Comparison of ENCODE assay signal across 27 cellular contexts in genomic region chr7:70340236-70340635, GRCh38.
"Had no signal": no experiment of that assay in that cellular context is flagged by ENCODE, and none has a peak within 500 bp of the region (broad histone marks: within the 10 kb centered on the region; RNA-seq: fewer than 3 reads in every experiment).

No MANE protein-coding gene starts in this region.

- H3K4me1 ChIP-seq: stomach, suprapubic skin, testis, thyroid gland, tibial artery, tibial nerve, transverse colon, upper lobe of left lung, upper lobe of right lung, uterus, vagina had no signal

- H3K27me3 ChIP-seq: stomach, suprapubic skin, testis, thyroid gland, tibial artery, tibial nerve, transverse colon, upper lobe of left lung, upper lobe of right lung, uterus, vagina had no signal

- FAIRE-seq: urothelium cell line had no signal

- H3K36me3 ChIP-seq: stomach, suprapubic skin, thoracic aorta, thyroid gland, tibial artery, tibial nerve, transverse colon, upper lobe of left lung, upper lobe of right lung, uterus, vagina had no signal

- H3K27ac ChIP-seq: stomach, suprapubic skin, testis, thoracic aorta, thyroid gland, tibial artery, tibial nerve, transverse colon, upper lobe of left lung, upper lobe of right lung, uterus, vagina had no signal

- DNase-seq: stimulated activated CD4-positive, alpha-beta T cell treated with anti-CD3 and anti-CD28 coated beads, Interleukin-2, amount 100 ng/mL, for 48 hours; stimulated activated CD4-positive, alpha-beta T cell treated with anti-CD3 and anti-CD28 coated beads, Interleukin-4, amount 100 ng/mL, for 1 hour; stimulated activated CD4-positive, alpha-beta T cell treated with anti-CD3 and anti-CD28 coated beads, Interleukin-4, amount 100 ng/mL, for 24 hours; stimulated activated CD4-positive, alpha-beta T cell treated with anti-CD3 and anti-CD28 coated beads, Interleukin-4, amount 100 ng/mL, for 4 hours; stimulated activated CD8-positive, alpha-beta memory T cell treated with anti-CD3 and anti-CD28 coated beads, Interleukin-4, amount 100 ng/mL, for 48 hours; stimulated activated naive B cell treated with anti-CD40 and anti-IgM and Interleukin-4, amounts not matched to agents 10 μg/mL and 1 μg/mL and 100 μg/mL, for 72 hours; stimulated activated naive CD4-positive, alpha-beta T cell; stimulated activated naive CD4-positive, alpha-beta T cell treated with Interleukin-2 at 50 U/mL for 16 hours; stimulated activated naive CD8-positive, alpha-beta T cell treated with anti-CD3 and anti-CD28 coated beads, Interleukin-15, amount 100 ng/mL, for 72 hours; stimulated activated naive CD8-positive, alpha-beta T cell treated with anti-CD3 and anti-CD28 coated beads, Interleukin-15, Interleukin-2, amounts not matched to agents 100 U/mL and 50 U/mL, for 24 hours; stomach; substantia nigra; testis; thyroid gland; tibial artery; transverse colon; trophoblast cell; upper lobe of left lung; upper lobe of right lung; uterus had no signal

- H3K9me3 ChIP-seq: stomach, suprapubic skin, testis, thoracic aorta, thyroid gland, tibial artery, tibial nerve, transverse colon, upper lobe of left lung, upper lobe of right lung, uterus, vagina had no signal

- ATAC-seq: stimulated activated effector memory CD8-positive, alpha-beta T cell treated with anti-CD3 and anti-CD28 coated beads, Interleukin-12 subunit alpha, Interleukin-12 subunit beta, amount 100 ng/mL, for 72 hours; stimulated activated memory B cell treated with anti-CD40 and anti-IgM and Interleukin-4, amounts not matched to agents 10 μg/mL and 1 μg/mL and 100 μg/mL, for 72 hours; stimulated activated naive B cell treated with anti-CD40 and anti-IgM and Interleukin-4, amounts not matched to agents 10 μg/mL and 1 μg/mL and 100 μg/mL, for 72 hours; stimulated activated naive CD8-positive, alpha-beta T cell treated with anti-CD3 and anti-CD28 coated beads, Interleukin-15, amount 100 ng/mL, for 72 hours; stimulated activated naive CD8-positive, alpha-beta T cell treated with anti-CD3 and anti-CD28 coated beads, Interleukin-15, Interleukin-2, amounts not matched to agents 100 U/mL and 50 U/mL, for 24 hours; upper lobe of right lung had no signal

- H3K4me3 ChIP-seq: stomach, suprapubic skin, testis, thoracic aorta, thyroid gland, tibial artery, tibial nerve, transverse colon, upper lobe of left lung, upper lobe of right lung, uterus, vagina had no signal
